ENCODE assay signal across 8 cellular contexts in the genomic region with DNA sequence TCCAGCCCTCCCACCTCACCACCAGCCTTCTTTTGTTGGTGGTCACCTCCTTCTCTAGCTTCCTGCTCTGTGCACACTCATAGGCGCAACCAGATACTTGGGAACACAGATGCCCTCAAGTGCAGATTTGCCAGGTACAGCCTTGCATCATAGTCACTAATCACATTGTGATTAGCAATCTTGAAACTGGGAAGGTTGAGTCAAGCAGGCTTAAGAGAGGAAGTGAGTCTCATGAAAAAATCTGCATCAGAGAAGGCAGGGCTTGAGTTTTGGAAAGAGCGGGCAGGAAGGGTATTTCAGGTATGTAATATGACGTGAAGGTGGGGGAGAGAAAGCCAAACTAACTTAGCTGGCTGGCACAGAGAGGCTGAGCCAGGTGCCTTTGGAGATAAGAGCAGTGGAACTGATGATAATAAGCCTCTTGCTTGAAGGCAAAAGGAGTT. TPM values are rescaled to one million over a fixed set of nuclear protein-coding genes. Genes with fewer than 3 reads are reported as not detected.
DNase-seq lines count a peak whose midpoint lies in the region; ATAC-seq and TF ChIP-seq lines count a peak whose summit lies in the region.

No MANE protein-coding gene starts in this region.

- no peaks in the 10 kb centered on the region for H3K9me3 Mint-ChIP-seq in Calu3 (ENCODE audit: low read depth, unreplicated experiment)
- no peaks in the 10 kb centered on the region for H3K9me3 Mint-ChIP-seq in activated CD4-positive, alpha-beta memory T cell treated with anti-CD3 and anti-CD28 coated beads, Interleukin-2, amount 10 ng/mL, durations not matched to agents 7 days and 5 days
- H3K9me3 Mint-ChIP-seq in neural progenitor cell: no peaks in the 10 kb centered on the region

- H3K4me2 ChIP-seq in neural progenitor cell: no peak overlapping the region

- POLR2A ChIA-PET in activated CD4-positive, alpha-beta memory T cell treated with anti-CD3 and anti-CD28 coated beads, Interleukin-2, amount 10 ng/mL, durations not matched to agents 7 days and 5 days (lab: Charles Lee): interaction anchor here (0.7 to 5.8 kb wide), 15 partner anchors 16 to 387 kb away, joined by 3 to 32 read pairs (median 4); partner anchors contain the start of genes CHMP4A, CIDEB, DHRS1 and LTB4R

- peak; percentile 13 for DNase-seq in Calu3
- peak; percentile 4 for DNase-seq in HS-5 (ENCODE audit: low read depth)
- DNase-seq in activated CD4-positive, alpha-beta memory T cell treated with anti-CD3 and anti-CD28 coated beads, Interleukin-2, amount 10 ng/mL, durations not matched to agents 7 days and 5 days: peak; percentile 56
- DNase-seq in midbrain (lab: John Stamatoyannopoulos, UW): peak; percentile 12
- DNase-seq in NCI-H748 (lab: John Stamatoyannopoulos, UW; ENCODE audit: unreplicated experiment): no peak
- no peak for DNase-seq in neural progenitor cell (ENCODE audit: low spot score)
- DNase-seq in brain microvascular endothelial cell: no peak

- peaks cover 10% of the 10 kb centered on the region for H3F3A ChIP-seq in neural progenitor cell (ENCODE audit: low read depth)

- no TSS peak for BruUV-seq in Calu3 (replicated peaks; lab: Mats Ljungman, UMichigan)

- H3K4me3 Mint-ChIP-seq in Calu3 (ENCODE audit: low read depth, unreplicated experiment) (no peak overlapping the region), neural progenitor cell (no peak overlapping the region)
- H3K4me3 Mint-ChIP-seq in activated CD4-positive, alpha-beta memory T cell treated with anti-CD3 and anti-CD28 coated beads, Interleukin-2, amount 10 ng/mL, durations not matched to agents 7 days and 5 days: peak overlapping the region; percentile 4

- TF ChIP-seq CTCF in Calu3 (IDR thresholded peaks at IDR 0.05; ENCODE audit: unreplicated experiment) (no peak), neural progenitor cell (IDR thresholded peaks at IDR 0.05) (no peak), brain microvascular endothelial cell (IDR thresholded peaks at IDR 0.05; ENCODE audit: low read depth, low read length, missing control alignments) (no peak)

- H3K4me1 ChIP-seq in neural progenitor cell: peaks cover 6% of the 10 kb centered on the region

- H3K27ac Mint-ChIP-seq in Calu3 (ENCODE audit: unreplicated experiment): peak overlapping the region; percentile 56
- H3K27ac Mint-ChIP-seq in activated CD4-positive, alpha-beta memory T cell treated with anti-CD3 and anti-CD28 coated beads, Interleukin-2, amount 10 ng/mL, durations not matched to agents 7 days and 5 days: peak overlapping the region; percentile 72
- no peak overlapping the region for H3K27ac Mint-ChIP-seq in neural progenitor cell

- intact Hi-C loops in Calu3 (cut with micrococcal nuclease; ENCODE audit: unreplicated experiment): no loop called here

- H3K27me3 ChIP-seq in neural progenitor cell (no peaks in the 10 kb centered on the region), brain microvascular endothelial cell (replicated peaks) (no peaks in the 10 kb centered on the region)

- CTCF ChIA-PET in Calu3 (lab: Charles Lee): interaction anchor here (1.7 kb wide), 1 partner anchor 23 kb away, joined by 9 read pairs; no protein-coding TSS in a partner anchor
- CTCF ChIA-PET in activated CD4-positive, alpha-beta memory T cell treated with anti-CD3 and anti-CD28 coated beads, Interleukin-2, amount 10 ng/mL, durations not matched to agents 7 days and 5 days (lab: Charles Lee): interaction anchor here (0.8 to 6.1 kb wide), 11 partner anchors 18 to 60 kb away, joined by 3 to 90 read pairs (median 5); partner anchors contain the start of genes ADCY4, CIDEB and TINF2

- no peaks in the 10 kb centered on the region for H3K27me3 Mint-ChIP-seq in Calu3 (ENCODE audit: unreplicated experiment)
- H3K27me3 Mint-ChIP-seq in activated CD4-positive, alpha-beta memory T cell treated with anti-CD3 and anti-CD28 coated beads, Interleukin-2, amount 10 ng/mL, durations not matched to agents 7 days and 5 days: peaks cover 3% of the 10 kb centered on the region
- peaks cover 6% of the 10 kb centered on the region for H3K27me3 Mint-ChIP-seq in neural progenitor cell (ENCODE audit: insufficient read depth, low read depth)

- peaks cover 44% of the 10 kb centered on the region for H3K4me1 Mint-ChIP-seq in Calu3 (ENCODE audit: low read depth, unreplicated experiment)
- peaks cover 58% of the 10 kb centered on the region for H3K4me1 Mint-ChIP-seq in activated CD4-positive, alpha-beta memory T cell treated with anti-CD3 and anti-CD28 coated beads, Interleukin-2, amount 10 ng/mL, durations not matched to agents 7 days and 5 days
- H3K4me1 Mint-ChIP-seq in neural progenitor cell: peaks cover 15% of the 10 kb centered on the region

- ATAC-seq in GM21360 (IDR thresholded peaks at IDR 0.05; ENCODE audit: unreplicated experiment): peak; percentile 44

- H3K79me2 ChIP-seq in neural progenitor cell (ENCODE audit: low read depth): peaks cover 8% of the 10 kb centered on the region

- H4K20me1 ChIP-seq in neural progenitor cell (ENCODE audit: low read depth): no peaks in the 10 kb centered on the region

- H3K4me3 ChIP-seq in neural progenitor cell: no peak overlapping the region
- H3K4me3 ChIP-seq in brain microvascular endothelial cell (ENCODE audit: low read depth, low read length): no peak overlapping the region

- no peaks in the 10 kb centered on the region for H3K9me3 ChIP-seq in neural progenitor cell (ENCODE audit: low read depth)

- H3K36me3 ChIP-seq in neural progenitor cell (no peaks in the 10 kb centered on the region), brain microvascular endothelial cell (replicated peaks) (no peaks in the 10 kb centered on the region)

- H2AFZ ChIP-seq in neural progenitor cell (replicated peaks): no peak overlapping the region

- in situ Hi-C loops in brain microvascular endothelial cell (cut with HindIII; ENCODE audit: low pct_ligation_motif_present, low sequenced_read_pairs): no loop called here

- H3K27ac ChIP-seq in neural progenitor cell (no peak overlapping the region), brain microvascular endothelial cell (no peak overlapping the region)

- no peak overlapping the region for H3K9ac ChIP-seq in neural progenitor cell

- H3K36me3 Mint-ChIP-seq in Calu3 (ENCODE audit: insufficient read depth, unreplicated experiment) (peaks cover 26% of the 10 kb centered on the region), neural progenitor cell (peaks cover 2% of the 10 kb centered on the region)
- H3K36me3 Mint-ChIP-seq in activated CD4-positive, alpha-beta memory T cell treated with anti-CD3 and anti-CD28 coated beads, Interleukin-2, amount 10 ng/mL, durations not matched to agents 7 days and 5 days (ENCODE audit: low read depth): peaks cover 4% of the 10 kb centered on the region

RNA-seq across cellular contexts. Expression of gene RABGGTA, which starts 2.7 kb away (rescaled TPM):
- total RNA-seq in Calu3 (2022) (35.3 and 42.2 TPM in 2 replicates), neural progenitor cell (ENCODE audit: low replicate concordance) (7.1 and 22.9 TPM in 2 replicates)
- total RNA-seq in activated CD4-positive, alpha-beta memory T cell treated with anti-CD3 and anti-CD28 coated beads, Interleukin-2, amount 10 ng/mL, durations not matched to agents 7 days and 5 days: 10 to 100 TPM; 40.2 to 41.0 TPM

RNA-seq across cellular contexts. Expression of gene TGM1, which starts 11.1 kb away (rescaled TPM):
- 4.5 and 7.5 TPM in 2 replicates for total RNA-seq in Calu3 (2022)
- 1 to 10 TPM; 4.0 to 4.4 TPM for total RNA-seq in activated CD4-positive, alpha-beta memory T cell treated with anti-CD3 and anti-CD28 coated beads, Interleukin-2, amount 10 ng/mL, durations not matched to agents 7 days and 5 days
- total RNA-seq in neural progenitor cell (ENCODE audit: low replicate concordance): 2.6 and 4.9 TPM in 2 replicates

RNA-seq across cellular contexts. Expression of gene DHRS1, which starts 25.5 kb away (rescaled TPM):
- 18.6 and 19.7 TPM in 2 replicates for total RNA-seq in Calu3 (2022)
- total RNA-seq in activated CD4-positive, alpha-beta memory T cell treated with anti-CD3 and anti-CD28 coated beads, Interleukin-2, amount 10 ng/mL, durations not matched to agents 7 days and 5 days: 10 to 100 TPM; 31.6 to 33.4 TPM
- 19.7 and 27.4 TPM in 2 replicates for total RNA-seq in neural progenitor cell (ENCODE audit: low replicate concordance)

RNA-seq across cellular contexts. Expression of gene NOP9, which starts 25.5 kb away (rescaled TPM):
- total RNA-seq in Calu3 (2022) (35.9 and 40.2 TPM in 2 replicates), neural progenitor cell (ENCODE audit: low replicate concordance) (14.8 and 24.7 TPM in 2 replicates)
- total RNA-seq in activated CD4-positive, alpha-beta memory T cell treated with anti-CD3 and anti-CD28 coated beads, Interleukin-2, amount 10 ng/mL, durations not matched to agents 7 days and 5 days: 10 to 100 TPM; 25.8 to 27.7 TPM

RNA-seq across cellular contexts. Expression of gene TINF2, which starts 31.7 kb away (rescaled TPM):
- total RNA-seq in Calu3 (2022): 38.3 and 40.4 TPM in 2 replicates
- 100 to 1,000 TPM; 133 to 139 TPM for total RNA-seq in activated CD4-positive, alpha-beta memory T cell treated with anti-CD3 and anti-CD28 coated beads, Interleukin-2, amount 10 ng/mL, durations not matched to agents 7 days and 5 days
- 32.6 and 42.5 TPM in 2 replicates for total RNA-seq in neural progenitor cell (ENCODE audit: low replicate concordance)

Comparison
In these comparisons a context has a peak if more than half of its experiments do, and no peak if none do; other contexts are left out.
1. DNase-seq: peak in Calu3 (single experiment), HS-5 (single experiment), activated CD4-positive, alpha-beta memory T cell treated with anti-CD3 and anti-CD28 coated beads, Interleukin-2, amount 10 ng/mL, durations not matched to agents 7 days and 5 days (single experiment) and midbrain (single experiment); none in NCI-H748 (single experiment), neural progenitor cell (single experiment) and brain microvascular endothelial cell (single experiment).